ENCODE assay signal across 8 cellular contexts in the genomic region with DNA sequence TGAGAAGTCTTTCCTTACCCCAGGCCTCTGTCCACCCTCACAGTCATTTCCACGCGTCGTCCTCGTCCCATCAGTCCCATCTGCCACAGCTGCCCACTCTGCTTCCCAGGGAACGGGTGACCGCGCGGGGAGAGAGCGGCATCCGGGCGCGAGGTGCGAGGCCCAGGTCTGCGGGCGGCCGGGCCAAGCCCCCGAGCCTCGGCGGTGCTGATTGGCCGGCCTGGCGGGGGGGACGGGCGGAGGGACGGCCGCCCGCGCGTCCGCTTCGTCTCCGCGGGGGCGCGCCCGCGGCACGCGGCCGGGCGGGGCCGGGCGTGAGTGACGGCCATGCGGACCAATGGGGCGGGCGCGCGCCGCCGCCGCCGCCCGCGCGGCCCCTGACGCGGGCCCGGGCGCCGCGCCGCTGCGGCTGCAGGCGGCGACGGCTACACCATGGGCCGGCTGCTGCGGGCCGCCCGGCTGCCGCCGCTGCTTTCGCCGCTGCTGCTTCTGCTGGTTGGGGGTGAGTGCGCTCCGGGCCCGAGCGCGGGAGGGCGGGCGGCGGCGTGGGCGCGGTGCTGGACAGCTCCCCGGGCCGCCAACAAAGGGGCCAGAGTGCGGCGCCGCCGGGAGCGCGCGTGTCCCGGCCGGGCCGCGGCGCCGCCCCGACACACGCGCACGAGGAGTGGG. TPM values are rescaled to one million over a fixed set of nuclear protein-coding genes. Genes with fewer than 3 reads are reported as not detected.
DNase-seq lines count a peak whose midpoint lies in the region; ATAC-seq and TF ChIP-seq lines count a peak whose summit lies in the region.

A gene with protein sequence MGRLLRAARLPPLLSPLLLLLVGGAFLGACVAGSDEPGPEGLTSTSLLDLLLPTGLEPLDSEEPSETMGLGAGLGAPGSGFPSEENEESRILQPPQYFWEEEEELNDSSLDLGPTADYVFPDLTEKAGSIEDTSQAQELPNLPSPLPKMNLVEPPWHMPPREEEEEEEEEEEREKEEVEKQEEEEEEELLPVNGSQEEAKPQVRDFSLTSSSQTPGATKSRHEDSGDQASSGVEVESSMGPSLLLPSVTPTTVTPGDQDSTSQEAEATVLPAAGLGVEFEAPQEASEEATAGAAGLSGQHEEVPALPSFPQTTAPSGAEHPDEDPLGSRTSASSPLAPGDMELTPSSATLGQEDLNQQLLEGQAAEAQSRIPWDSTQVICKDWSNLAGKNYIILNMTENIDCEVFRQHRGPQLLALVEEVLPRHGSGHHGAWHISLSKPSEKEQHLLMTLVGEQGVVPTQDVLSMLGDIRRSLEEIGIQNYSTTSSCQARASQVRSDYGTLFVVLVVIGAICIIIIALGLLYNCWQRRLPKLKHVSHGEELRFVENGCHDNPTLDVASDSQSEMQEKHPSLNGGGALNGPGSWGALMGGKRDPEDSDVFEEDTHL (plus strand): TSS at position 398 of the 669 bp plus-strand sequence. CDS start 35 bp downstream, at position 433.

- peak within 1 kb of the TSS; percentile 20 for H3K27ac Mint-ChIP-seq in activated B cell treated with CpG ODN at 0.5 μM for 24 hours

- H3K4me1 ChIP-seq in ectodermal cell (ENCODE audit: control insufficient read depth, insufficient read depth, low read length): peaks cover 9% of the 10 kb centered on the region
- peaks cover 14% of the 10 kb centered on the region for H3K4me1 ChIP-seq in lower lobe of right lung

- 3% methylated on average over 104 of the region's 104 CpGs for WGBS in ectodermal cell, 2 experiments

- intact Hi-C loops in activated B cell treated with CpG ODN at 0.5 μM for 24 hours (cut with micrococcal nuclease): no loop called here
- intact Hi-C loops in lower lobe of right lung (cut with DNase I): no loop called here

- CTCF ChIA-PET in activated B cell treated with CpG ODN at 0.5 μM for 24 hours (lab: Charles Lee): no interaction called here

- no peaks in the 10 kb centered on the region for H3K9me3 Mint-ChIP-seq in activated B cell treated with CpG ODN at 0.5 μM for 24 hours

- H3K27me3 ChIP-seq in ectodermal cell (ENCODE audit: control insufficient read depth, insufficient read depth, low read length, poor library complexity, severe bottlenecking): peaks cover 44% of the 10 kb centered on the region
- peaks cover 33% of the 10 kb centered on the region for H3K27me3 ChIP-seq in lower lobe of right lung (ENCODE audit: low read depth)

- peak within 1 kb of the TSS; percentile 64 for H3K27ac ChIP-seq in 22Rv1
- no peak within 1 kb of the TSS for H3K27ac ChIP-seq in ectodermal cell (ENCODE audit: insufficient read depth, low read depth, low read length, poor library complexity, severe bottlenecking)
- no peak within 1 kb of the TSS for H3K27ac ChIP-seq in lower lobe of right lung

- ATAC-seq in activated B cell treated with CpG ODN at 0.5 μM for 24 hours (ENCODE audit: low read depth): peak; percentile 68
- ATAC-seq in lower lobe of right lung: peak; percentile 83 to 84
- no peak for ATAC-seq in GM21390 (IDR thresholded peaks at IDR 0.05; ENCODE audit: unreplicated experiment)

- peak within 1 kb of the TSS; percentile 84 for H3K4me3 Mint-ChIP-seq in activated B cell treated with CpG ODN at 0.5 μM for 24 hours

- POLR2A ChIA-PET in activated B cell treated with CpG ODN at 0.5 μM for 24 hours (lab: Charles Lee): interaction anchor here (1.3 to 2.4 kb wide), 3 partner anchors 19 to 42 kb away, joined by 3 to 13 read pairs (median 5); a partner anchor contains a TSS

- peaks cover 21% of the 10 kb centered on the region for H3K4me1 Mint-ChIP-seq in activated B cell treated with CpG ODN at 0.5 μM for 24 hours

- H3K36me3 Mint-ChIP-seq in activated B cell treated with CpG ODN at 0.5 μM for 24 hours (ENCODE audit: low read depth): no peaks in the 10 kb centered on the region

- H3K36me3 ChIP-seq in ectodermal cell (ENCODE audit: control insufficient read depth, insufficient read depth, low read length) (no peaks in the 10 kb centered on the region), lower lobe of right lung (no peaks in the 10 kb centered on the region)

- TF ChIP-seq CTCF in 22Rv1 (IDR thresholded peaks at IDR 0.05) (no peak), LNCaP clone FGC (IDR thresholded peaks at IDR 0.05; ENCODE audit: control insufficient read depth, extremely low read depth, insufficient read depth) (no peak), activated B cell treated with CpG ODN at 0.5 μM for 24 hours (IDR thresholded peaks at IDR 0.05) (no peak), lower lobe of right lung (IDR thresholded peaks at IDR 0.05) (no peak)

- DNase-seq in LNCaP clone FGC (ENCODE audit: low read depth) (no peak), activated B cell treated with CpG ODN at 0.5 μM for 24 hours (peak; percentile 39), lower lobe of right lung (peak; percentile 69)
- DNase-seq in stimulated activated CD8-positive, alpha-beta memory T cell treated with anti-CD3 and anti-CD28 coated beads, Interleukin-12 subunit alpha, Interleukin-12 subunit beta, amount 100 ng/mL, for 4 hours (ENCODE audit: low read depth): peak; percentile 14

- H3K4me3 ChIP-seq in GM08714 (ENCODE audit: low read length) (peak within 1 kb of the TSS; percentile 57; the same call in 1 of the 2 replicates), LNCaP clone FGC (ENCODE audit: low read depth, low read length) (peak within 1 kb of the TSS; percentile 90), ectodermal cell (ENCODE audit: insufficient read depth, low read depth, low read length) (peak within 1 kb of the TSS; percentile 37), lower lobe of right lung (peak within 1 kb of the TSS; percentile 57)

- H3K9me3 ChIP-seq in ectodermal cell (ENCODE audit: control insufficient read depth, low read length) (no peaks in the 10 kb centered on the region), lower lobe of right lung (no peaks in the 10 kb centered on the region)

- H3K27me3 Mint-ChIP-seq in activated B cell treated with CpG ODN at 0.5 μM for 24 hours: peaks cover 11% of the 10 kb centered on the region

RNA-seq across cellular contexts. Expression of the gene that starts here (rescaled TPM):
- 3.3 and 3.7 TPM in 2 replicates for total RNA-seq in activated B cell treated with CpG ODN at 0.5 μM for 24 hours
- 34.6 TPM for polyA plus RNA-seq in ectodermal cell (2013, experiment 1 of 4)
- polyA plus RNA-seq in ectodermal cell (2013, experiment 2 of 4): 29.7 TPM
- polyA plus RNA-seq in ectodermal cell (2013, experiment 3 of 4): 30.9 TPM
- 30.6 TPM for polyA plus RNA-seq in ectodermal cell (2013, experiment 4 of 4)
- 2.2 TPM for total RNA-seq in lower lobe of right lung

Comparison
In these comparisons a context has a peak if more than half of its experiments do, and no peak if none do; other contexts are left out.
1. H3K4me3 ChIP-seq: peak in every context shown above with its lines; median percentile 90 in LNCaP clone FGC; 57 in GM08714; 57 in lower lobe of right lung; 37 in ectodermal cell.